18 cellular contexts compared by ENCODE assay signal in genomic region chr16:7209598-7209997, GRCh38.
DNase-seq lines count a peak whose midpoint lies in the region; ATAC-seq and TF ChIP-seq lines count a peak whose summit lies in the region.
"Had no signal": no experiment of that assay in that cellular context is flagged by ENCODE, and none has a peak within 500 bp of the region (broad histone marks: within the 10 kb centered on the region; RNA-seq: fewer than 3 reads in every experiment).

No MANE protein-coding gene starts in this region.

- in situ Hi-C loops in GM13977 (cut with MboI; ENCODE audit: low pct_unique_long_range_greater_than_20kb, low sequenced_read_pairs, unreplicated experiment) = no loop called here

- ATAC-seq in GM21786 (IDR thresholded peaks at IDR 0.05; ENCODE audit: unreplicated experiment) = no peak
- ATAC-seq: GM12878, GM23338 had no signal

- H3K4me3 ChIP-seq in epithelial cell of esophagus (ENCODE audit: low read length) = no peak overlapping the region
- H3K4me3 ChIP-seq: GM12878, GM23338, MG63 had no signal

- no peak for TF ChIP-seq CTCF in epithelial cell of esophagus (IDR thresholded peaks at IDR 0.05; ENCODE audit: insufficient read depth, low read depth, low read length, missing control alignments)
- no peak for TF ChIP-seq CTCF in GM13977 (IDR thresholded peaks at IDR 0.05; ENCODE audit: extremely low read depth, insufficient read depth, missing control alignments)

- DNase-seq in Ammon's horn (ENCODE audit: low spot score) (peak; percentile 21), Daoy (ENCODE audit: low read depth) (peak; percentile 58), NCI-H226 (peak; percentile 45), epithelial cell of esophagus (ENCODE audit: low read depth) (peak; percentile 6), GM13977 (ENCODE audit: low spot score) (no peak), T-helper 1 cell (no peak)
- DNase-seq: Caco-2; CD4-positive, CD25-positive, alpha-beta regulatory T cell; DMS53; GDM1; MG63; NCI-H1105 treated with DMSO at 0.1 percent for 48 hours; NCI-H1694 treated with DMSO at 0.1 percent for 48 hours; NCI-H446; NCI-H774 had no signal

Comparison
In these comparisons a context has a peak if more than half of its experiments do, and no peak if none do; other contexts are left out.
1. DNase-seq: peak in Ammon's horn (single experiment), Daoy (single experiment), NCI-H226 (single experiment) and epithelial cell of esophagus (single experiment); none in GM13977 (single experiment) and T-helper 1 cell (0 of 5).